Comparison of ENCODE assay signal across 13 cellular contexts in the genomic region with DNA sequence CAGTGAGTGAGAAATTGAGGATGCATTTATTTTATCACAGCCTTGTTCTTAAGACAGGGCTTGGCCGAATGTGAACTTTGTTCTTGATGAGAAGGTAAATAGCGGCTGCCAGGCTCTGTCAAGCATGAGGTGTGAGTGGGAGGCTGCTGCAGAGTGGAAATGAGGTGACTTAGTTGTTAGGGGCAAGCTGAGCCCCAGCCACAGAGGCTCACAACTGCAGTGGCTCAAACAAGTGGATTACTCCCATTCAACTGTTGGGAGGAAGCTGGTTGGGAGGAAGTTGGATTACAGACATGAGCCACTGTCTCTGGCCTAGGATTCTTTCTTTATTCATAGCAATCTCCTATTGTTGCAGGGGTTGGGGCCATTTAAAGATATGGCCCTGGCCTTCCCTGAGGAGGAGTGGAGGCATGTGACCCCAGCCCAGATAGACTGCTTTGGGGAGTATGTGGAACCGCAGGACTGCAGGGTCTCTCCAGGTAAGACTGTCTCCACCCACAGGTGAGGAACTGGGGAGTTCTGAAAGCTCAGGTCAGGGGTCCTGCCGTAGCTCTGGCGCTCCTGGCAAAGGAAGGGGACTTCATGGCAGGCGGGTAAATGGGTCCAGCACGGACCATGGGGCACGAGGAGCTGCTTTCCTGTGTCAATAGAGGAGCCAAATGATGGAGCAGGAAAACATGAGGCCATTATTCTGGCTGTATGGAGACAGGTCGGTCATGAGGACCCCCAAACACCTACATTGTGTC. TPM values are rescaled to one million over a fixed set of nuclear protein-coding genes. Genes with fewer than 3 reads are reported as not detected.
DNase-seq lines count a peak whose midpoint lies in the region; TF ChIP-seq lines count a peak whose summit lies in the region.
"Had no signal": no experiment of that assay in that cellular context is flagged by ENCODE, and none has a peak within 500 bp of the region (broad histone marks: within the 10 kb centered on the region; RNA-seq: fewer than 3 reads in every experiment).

No MANE protein-coding gene starts in this region.

- peaks cover 2 to 11% (median 4%) of the 10 kb centered on the region in 3 donors for H3K4me1 Mint-ChIP-seq in IgD-negative memory B cell
- H3K4me1 Mint-ChIP-seq in activated CD4-positive, alpha-beta T cell treated with anti-CD3 and anti-CD28 coated beads, Interleukin-2, amount 10 ng/mL, durations not matched to agents 7 days and 5 days: peaks cover 70% of the 10 kb centered on the region

- intact Hi-C loops in posterior vena cava (cut with DNase I): loop anchor here in 1 of 2 donors (10.0 kb wide), 1 partner anchor 1281 kb away; no protein-coding TSS in a partner anchor

- H3K27ac Mint-ChIP-seq in IgD-negative memory B cell: peak overlapping the region in 2 of 3 donors; percentile 53 to 56
- H3K27ac Mint-ChIP-seq in activated CD4-positive, alpha-beta T cell treated with anti-CD3 and anti-CD28 coated beads, Interleukin-2, amount 10 ng/mL, durations not matched to agents 7 days and 5 days: peak overlapping the region; percentile 94

- H3K27me3 Mint-ChIP-seq in IgD-negative memory B cell: no peaks in the 10 kb centered on the region
- H3K27me3 Mint-ChIP-seq in activated CD4-positive, alpha-beta T cell treated with anti-CD3 and anti-CD28 coated beads, Interleukin-2, amount 10 ng/mL, durations not matched to agents 7 days and 5 days: no peaks in the 10 kb centered on the region

- H3K4me3 Mint-ChIP-seq in IgD-negative memory B cell: no peak overlapping the region
- H3K4me3 Mint-ChIP-seq in activated CD4-positive, alpha-beta T cell treated with anti-CD3 and anti-CD28 coated beads, Interleukin-2, amount 10 ng/mL, durations not matched to agents 7 days and 5 days: peak overlapping the region; percentile 76

- POLR2A ChIA-PET in activated CD4-positive, alpha-beta T cell treated with anti-CD3 and anti-CD28 coated beads, Interleukin-2, amount 10 ng/mL, durations not matched to agents 7 days and 5 days (lab: Charles Lee): interaction anchor here (0.8 kb wide), 1 partner anchor 26 kb away, joined by 3 read pairs; no protein-coding TSS in a partner anchor

- peaks cover 6% of the 10 kb centered on the region for H3K36me3 Mint-ChIP-seq in IgD-negative memory B cell
- peaks cover 88% of the 10 kb centered on the region for H3K36me3 Mint-ChIP-seq in activated CD4-positive, alpha-beta T cell treated with anti-CD3 and anti-CD28 coated beads, Interleukin-2, amount 10 ng/mL, durations not matched to agents 7 days and 5 days (ENCODE audit: low read depth)

- H3K9me3 Mint-ChIP-seq in IgD-negative memory B cell: no peaks in the 10 kb centered on the region
- H3K9me3 Mint-ChIP-seq in activated CD4-positive, alpha-beta T cell treated with anti-CD3 and anti-CD28 coated beads, Interleukin-2, amount 10 ng/mL, durations not matched to agents 7 days and 5 days: no peaks in the 10 kb centered on the region

- in situ Hi-C loops in GM13977 (cut with MboI; ENCODE audit: low pct_unique_long_range_greater_than_20kb, low sequenced_read_pairs, unreplicated experiment): no loop called here

- no peak overlapping the region for H3K27ac ChIP-seq in coronary artery
- H3K27ac ChIP-seq: adrenal gland, C4-2B had no signal

- peak; percentile 20 for DNase-seq in activated CD4-positive, alpha-beta T cell treated with anti-CD3 and anti-CD28 coated beads, Interleukin-2, amount 10 ng/mL, durations not matched to agents 7 days and 5 days
- DNase-seq in coronary artery (ENCODE audit: low spot score) (peak; percentile 28), GM13977 (ENCODE audit: low spot score) (no peak), posterior vena cava (ENCODE audit: low spot score) (no peak), SK-N-DZ (ENCODE audit: low spot score) (no peak), amygdala (lab: John Stamatoyannopoulos, UW) (no peak)
- DNase-seq in stimulated activated CD4-positive, alpha-beta T cell treated with anti-CD3 and anti-CD28 coated beads, Interleukin-2, amount 100 ng/mL, for 24 hours: peak; percentile 34 to 43
- DNase-seq: midbrain, NCI-H2029 had no signal

- no peak overlapping the region for H3K4me3 ChIP-seq in coronary artery
- H3K4me3 ChIP-seq: adrenal gland had no signal

- CTCF ChIA-PET in activated CD4-positive, alpha-beta T cell treated with anti-CD3 and anti-CD28 coated beads, Interleukin-2, amount 10 ng/mL, durations not matched to agents 7 days and 5 days (lab: Charles Lee): interaction anchor here (0.6 to 1.3 kb wide), 8 partner anchors 9 to 826 kb away, joined by 3 to 5 read pairs (median 3); no protein-coding TSS in a partner anchor

- no peak for TF ChIP-seq CTCF in coronary artery (IDR thresholded peaks at IDR 0.05)
- TF ChIP-seq CTCF in GM13977 (IDR thresholded peaks at IDR 0.05; ENCODE audit: extremely low read depth, insufficient read depth, missing control alignments): no peak

RNA-seq across cellular contexts. Expression of a gene that starts 7.1 kb away (rescaled TPM):
- 11.8 TPM for polyA plus RNA-seq in IgD-negative memory B cell
- 10 to 100 TPM; 28.5 to 31.1 TPM for total RNA-seq in activated CD4-positive, alpha-beta T cell treated with anti-CD3 and anti-CD28 coated beads, Interleukin-2, amount 10 ng/mL, durations not matched to agents 7 days and 5 days
- total RNA-seq in posterior vena cava: 10 to 100 TPM; 10.9 to 12.4 TPM
- 11.7 and 16.3 TPM in 2 replicates for polyA plus RNA-seq in SK-N-DZ (2014; cell fraction: cytosol; rRNA removed)
- 16.5 and 21.4 TPM in 2 replicates for polyA plus RNA-seq in SK-N-DZ (2014; cell fraction: nucleus; rRNA removed)

RNA-seq across cellular contexts. Expression of a gene that starts 25.8 kb away (rescaled TPM):
- polyA plus RNA-seq in IgD-negative memory B cell: 1.6 TPM
- 1 to 10 TPM; 1.2 to 1.3 TPM for total RNA-seq in activated CD4-positive, alpha-beta T cell treated with anti-CD3 and anti-CD28 coated beads, Interleukin-2, amount 10 ng/mL, durations not matched to agents 7 days and 5 days
- 1 to 10 TPM in 1 of 2 donors, under 1 TPM in 1; 0.57 to 2.0 TPM for total RNA-seq in posterior vena cava
- 0.18 and 2.8 TPM in 2 replicates for polyA plus RNA-seq in SK-N-DZ (2014; cell fraction: cytosol; rRNA removed)
- 0.57 TPM in 1 of 2 replicates, not detected in the other for polyA plus RNA-seq in SK-N-DZ (2014; cell fraction: nucleus; rRNA removed)
- total RNA-seq: Peyer's patch had no signal

RNA-seq across cellular contexts. Expression of a gene that starts 55.9 kb away (rescaled TPM):
- 0.16 TPM for polyA plus RNA-seq in IgD-negative memory B cell
- not detected for total RNA-seq in activated CD4-positive, alpha-beta T cell treated with anti-CD3 and anti-CD28 coated beads, Interleukin-2, amount 10 ng/mL, durations not matched to agents 7 days and 5 days
- 1 to 10 TPM in 1 of 2 donors, under 1 TPM in 1; 0.62 to 1.8 TPM for total RNA-seq in posterior vena cava
- 0.50 and 2.7 TPM in 2 replicates for polyA plus RNA-seq in SK-N-DZ (2014; cell fraction: cytosol; rRNA removed)
- polyA plus RNA-seq in SK-N-DZ (2014; cell fraction: nucleus; rRNA removed): 3.3 and 5.4 TPM in 2 replicates

Comparison
In these comparisons a context has a peak if more than half of its experiments do, and no peak if none do; other contexts are left out.
1. DNase-seq: peak in activated CD4-positive, alpha-beta T cell treated with anti-CD3 and anti-CD28 coated beads, Interleukin-2, amount 10 ng/mL, durations not matched to agents 7 days and 5 days (single experiment), coronary artery (single experiment) and stimulated activated CD4-positive, alpha-beta T cell treated with anti-CD3 and anti-CD28 coated beads, Interleukin-2, amount 100 ng/mL, for 24 hours (2 of 2); none in GM13977 (single experiment), posterior vena cava (single experiment), SK-N-DZ (single experiment) and amygdala (0 of 56).